11 cellular contexts compared by ENCODE assay signal in genomic region chr2:235046561-235046960, GRCh38.
"Had no signal": no experiment of that assay in that cellular context is flagged by ENCODE, and none has a peak within 500 bp of the region (broad histone marks: within the 10 kb centered on the region; RNA-seq: fewer than 3 reads in every experiment).

No MANE protein-coding gene starts in this region.

- DNase-seq: activated CD4-positive, alpha-beta T cell treated with anti-CD3 and anti-CD28 coated beads for 4 hours; activated naive CD4-positive, alpha-beta T cell treated with Interleukin-2 at 50 U/mL for 16 hours; caudate nucleus; effector CD8-positive, alpha-beta T cell; heart left ventricle; islet precursor cell; mammary epithelial cell; stimulated activated CD4-positive, alpha-beta T cell treated with anti-CD3 and anti-CD28 coated beads, Interleukin-4, amount 100 ng/mL, for 4 hours; SW 1271; thyroid gland had no signal

- ATAC-seq: heart left ventricle, left lobe of liver had no signal
